Comparison of ENCODE assay signal across 1 cellular context in the genomic region with DNA sequence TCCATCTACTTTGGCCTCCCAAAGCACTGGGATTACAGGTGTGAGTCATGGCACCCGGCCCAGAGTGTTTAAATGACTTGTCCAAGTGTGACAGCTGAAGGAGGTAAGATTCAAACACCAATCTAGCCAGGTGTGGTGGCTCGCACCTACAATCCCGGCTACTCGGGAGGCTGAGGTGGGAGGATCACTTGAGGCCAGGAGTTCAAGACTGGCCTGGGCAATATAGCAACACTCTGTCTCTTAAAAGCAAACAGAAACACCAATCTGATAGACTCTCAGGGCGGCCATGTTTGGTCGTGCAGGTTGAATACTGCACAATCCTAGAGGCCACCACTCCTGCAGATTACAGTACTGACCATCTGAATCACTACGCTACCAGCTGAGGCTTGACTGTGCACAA.
TF ChIP-seq lines count a peak whose summit lies in the region.

No MANE protein-coding gene starts in this region.

TF ChIP-seq in H1, 55 proteins besides CTCF, POLR2A, EP300 and RAD21 (continued from another document):
- no peak for TF ChIP-seq CTBP2 (IDR thresholded peaks at IDR 0.05; ENCODE audit: borderline replicate concordance, insufficient read depth, insufficient read length, low read length)
- no peak for TF ChIP-seq RFX5 (IDR thresholded peaks at IDR 0.05; ENCODE audit: borderline replicate concordance, low read depth, low read length)
- TF ChIP-seq TAF1 (IDR thresholded peaks at IDR 0.05; ENCODE audit: low read depth, low read length) = no peak
- no peak for TF ChIP-seq SIX5 (IDR thresholded peaks at IDR 0.05; ENCODE audit: low read depth, low read length)
- TF ChIP-seq CBX8 (IDR thresholded peaks at IDR 0.05; ENCODE audit: borderline replicate concordance, low read depth, low read length) = no peak
